8 cellular contexts compared by ENCODE assay signal in the genomic region with DNA sequence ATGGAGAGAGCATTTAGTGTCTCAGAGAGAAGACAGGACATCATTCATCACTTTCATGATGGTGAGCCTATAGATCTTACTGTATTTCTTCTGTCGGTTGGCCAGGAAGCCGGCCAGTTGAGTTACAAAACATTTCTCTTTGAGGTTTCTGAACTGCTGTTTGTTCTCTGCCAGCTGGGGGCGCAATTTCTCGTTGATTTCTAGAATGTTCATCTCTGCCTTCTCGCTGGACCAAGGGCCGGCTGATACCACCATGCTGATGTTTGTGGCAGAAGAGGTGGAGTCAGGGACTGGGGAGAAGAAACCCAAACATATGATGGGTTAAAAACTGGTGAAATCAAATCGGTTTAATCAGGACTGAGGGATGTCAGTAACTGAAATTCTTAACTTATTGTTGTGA. TPM values are rescaled to one million over a fixed set of nuclear protein-coding genes. Genes with fewer than 3 reads are reported as not detected.
DNase-seq lines count a peak whose midpoint lies in the region; TF ChIP-seq lines count a peak whose summit lies in the region.
"Not testable (repeated sequence)": the region's sequence is repeated elsewhere in the genome, so short reads cannot be mapped to it uniquely, and the experiment has no call there.

No MANE protein-coding gene starts in this region.

- H3K27me3 Mint-ChIP-seq in HFFc6 (ENCODE audit: insufficient read depth); glutamatergic neuron (ENCODE audit: unreplicated experiment): not testable (repeated sequence)

- not testable (repeated sequence) for H3K27ac Mint-ChIP-seq in HFFc6; glutamatergic neuron (ENCODE audit: unreplicated experiment)

- H3K4me3 Mint-ChIP-seq in HFFc6; glutamatergic neuron (ENCODE audit: unreplicated experiment): not testable (repeated sequence)

- not testable (repeated sequence) for H3K4me3 ChIP-seq in retinal pigment epithelial cell (ENCODE audit: low read length)

- DNase-seq in HFFc6 (peak; percentile 23), activated T-cell treated with anti-CD3 and anti-CD28 coated beads for 1 hour (ENCODE audit: low read depth) (peak; percentile 19), glutamatergic neuron (peak; percentile 59)
- DNase-seq in activated CD4-positive, CD25-positive, alpha-beta regulatory T cell treated with anti-CD3 and anti-CD28 coated beads, Interleukin-2, amount 50 U/mL, for 72 hours: peak; percentile 51
- DNase-seq in activated naive CD8-positive, alpha-beta T cell treated with anti-CD3 and anti-CD28 coated beads, Interleukin-2, amount 50 U/mL, for 16 hours (ENCODE audit: low read depth, low spot score): peak; percentile 4
- not testable (repeated sequence) for DNase-seq in retinal pigment epithelial cell (ENCODE audit: low read depth)
- DNase-seq in stimulated activated CD8-positive, alpha-beta memory T cell treated with anti-CD3 and anti-CD28 coated beads, Interleukin-15, amount 100 ng/mL, for 1 hour (ENCODE audit: low read depth): peak; percentile 8

- not testable (repeated sequence) for H3K4me1 Mint-ChIP-seq in HFFc6 (ENCODE audit: low read depth); glutamatergic neuron (ENCODE audit: low read depth, unreplicated experiment)

- H3K36me3 Mint-ChIP-seq in HFFc6 (ENCODE audit: low read depth); glutamatergic neuron (ENCODE audit: unreplicated experiment): not testable (repeated sequence)

- H3K27ac ChIP-seq in 22Rv1: not testable (repeated sequence)

- peak; percentile 65 for TF ChIP-seq CTCF in 22Rv1 (IDR thresholded peaks at IDR 0.05)
- TF ChIP-seq CTCF in HFFc6 (IDR thresholded peaks at IDR 0.05): peak; percentile 72
- TF ChIP-seq CTCF in glutamatergic neuron (IDR thresholded peaks at IDR 0.05; ENCODE audit: partially characterized antibody, unreplicated experiment): not testable (repeated sequence)
- TF ChIP-seq CTCF in retinal pigment epithelial cell (conservative IDR thresholded peaks at IDR 0.05; ENCODE audit: low read depth, low read length): peak; percentile 20

- H3K9me3 Mint-ChIP-seq in HFFc6; glutamatergic neuron (ENCODE audit: unreplicated experiment): not testable (repeated sequence)

RNA-seq across cellular contexts. Expression of gene GPR89A, which starts 17.0 kb away (rescaled TPM):
- 10 to 100 TPM; 17.1 to 22.0 (median 19.9) TPM for total RNA-seq in HFFc6 (2021; fragmentation: NEBNext Ultra II Directional; extraction: Animal tissue kit (Norgen Biotek cat#: 25700))
- total RNA-seq in glutamatergic neuron (ENCODE audit: unreplicated experiment): 31.4 TPM
